ENCODE assay signal across 23 cellular contexts in the genomic region with DNA sequence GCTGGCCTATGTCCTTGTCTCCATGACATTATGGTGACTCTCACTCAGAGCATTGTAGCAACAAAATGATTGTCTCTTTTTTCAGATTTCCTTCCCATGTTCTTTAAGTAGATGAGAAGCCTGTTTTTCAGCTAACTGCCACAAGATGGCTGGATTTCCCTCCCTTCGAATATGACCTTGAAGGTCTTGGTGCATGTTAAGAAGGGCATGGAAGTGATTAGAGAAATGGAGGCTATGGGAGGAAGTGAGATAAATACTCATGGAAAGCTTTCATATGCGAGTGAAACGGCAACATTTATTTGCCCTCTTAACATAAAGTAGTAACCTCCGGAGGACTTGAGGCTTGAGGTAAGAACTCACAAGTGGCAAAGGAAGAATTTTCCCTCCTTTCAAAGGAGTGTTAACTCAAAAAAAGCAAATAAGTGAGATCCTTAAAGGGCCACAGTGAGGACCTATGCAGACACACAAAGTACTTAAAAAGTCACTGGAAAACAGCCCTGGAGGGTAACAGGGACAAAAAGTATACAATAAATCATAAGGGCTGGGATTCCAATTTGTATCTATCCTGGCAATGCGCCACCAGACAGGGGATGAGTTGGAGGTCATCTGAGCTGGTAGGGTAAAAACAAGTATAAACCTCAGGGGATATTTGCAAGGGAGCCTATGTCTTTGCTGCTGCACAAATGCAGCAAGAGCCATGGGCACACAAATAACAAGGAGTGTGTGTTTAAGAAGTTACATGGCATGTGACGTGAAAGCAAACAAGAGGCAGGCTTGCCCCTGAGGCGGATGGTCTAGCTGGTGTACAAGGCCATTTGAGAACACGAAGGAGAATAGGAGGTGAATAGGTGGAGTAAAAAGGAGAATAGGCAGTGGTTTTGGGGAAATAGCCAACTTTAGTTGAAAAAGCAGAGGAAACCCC.
DNase-seq lines count a peak whose midpoint lies in the region; ATAC-seq, FAIRE-seq and TF ChIP-seq lines count a peak whose summit lies in the region.
"Had no signal": no experiment of that assay in that cellular context is flagged by ENCODE, and none has a peak within 500 bp of the region (broad histone marks: within the 10 kb centered on the region; RNA-seq: fewer than 3 reads in every experiment).

No MANE protein-coding gene starts in this region.

- TF ChIP-seq EP300 in K562 (IDR thresholded peaks at IDR 0.05; ENCODE audit: low read length), result no peak

- H3K4me1 ChIP-seq in K562 (replicated peaks in 1 of 2; ENCODE audit: control insufficient read depth in 2 of 2, insufficient read depth in 2 of 2, low read length in 2 of 2) (peaks cover 3 to 33% of the 10 kb centered on the region in 2 experiments; a peak in 3 of 5 replicates), left lung (peaks cover 0 to 4% of the 10 kb centered on the region in 2 donors), upper lobe of right lung (no peaks in the 10 kb centered on the region), osteoblast (ENCODE audit: insufficient read depth, low read length) (no peaks in the 10 kb centered on the region), psoas muscle (no peaks in the 10 kb centered on the region)
- H3K4me1 ChIP-seq: BLaER1 had no signal

- H3K36me3 ChIP-seq in K562 (ENCODE audit: control insufficient read depth, insufficient read depth, low read length) (no peaks in the 10 kb centered on the region), left lung (no peaks in the 10 kb centered on the region), upper lobe of right lung (no peaks in the 10 kb centered on the region), osteoblast (ENCODE audit: insufficient read depth, low read length) (no peaks in the 10 kb centered on the region), psoas muscle (ENCODE audit: insufficient read depth in 1 of 2, low read depth in 1 of 2) (no peaks in the 10 kb centered on the region)
- H3K36me3 ChIP-seq: BLaER1 had no signal

- no peaks in the 10 kb centered on the region for H3K36me3 Mint-ChIP-seq in activated CD4-positive, alpha-beta T cell treated with anti-CD3 and anti-CD28 coated beads, Interleukin-2, amount 10 ng/mL, durations not matched to agents 24 days and 14 days (ENCODE audit: low read depth)

- peaks cover 5% of the 10 kb centered on the region for H3K27me3 Mint-ChIP-seq in activated CD4-positive, alpha-beta T cell treated with anti-CD3 and anti-CD28 coated beads, Interleukin-2, amount 10 ng/mL, durations not matched to agents 24 days and 14 days

- H3K4me2 ChIP-seq in K562 (ENCODE audit: insufficient read depth, low read length), result no peak overlapping the region; the same call in 1 of the 2 replicates
- H3K4me2 ChIP-seq in osteoblast (ENCODE audit: insufficient read depth, low read length), result no peak overlapping the region
- H3K4me2 ChIP-seq: BLaER1, GM23338 had no signal

- peak in 1 of 2 experiments; percentile 40; a peak in 2 of 4 replicates for TF ChIP-seq RAD21 in K562 (CRISPR knock-in tag; conservative IDR thresholded peaks at IDR 0.05 in 1 of 2, IDR thresholded peaks at IDR 0.05 in 1 of 2)

- POLR2A ChIA-PET in K562 (lab: Yijun Ruan, JAX), result interaction anchor here (0.6 to 1.1 kb wide), 5 partner anchors 11 to 1639 kb away, joined by 3 to 5 read pairs (median 3); a partner anchor contains a TSS

- H3K9me3 ChIP-seq in K562 (replicated peaks; ENCODE audit: control insufficient read depth, insufficient read depth, low read depth, low read length) (peaks cover 12% of the 10 kb centered on the region; the same call in 1 of the 2 replicates), left lung (peaks cover 4 to 33% of the 10 kb centered on the region in 2 donors), upper lobe of right lung (no peaks in the 10 kb centered on the region), osteoblast (ENCODE audit: low read depth, low read length) (peaks cover 2% of the 10 kb centered on the region), psoas muscle (no peaks in the 10 kb centered on the region)

- CTCF ChIA-PET in K562 (lab: Yijun Ruan, JAX; ENCODE audit: low intra/inter-chr PET ratio), result no interaction called here

- no peak for TF ChIP-seq POLR2A in K562 (conservative IDR thresholded peaks at IDR 0.05)

- H3K4me1 Mint-ChIP-seq in activated CD4-positive, alpha-beta T cell treated with anti-CD3 and anti-CD28 coated beads, Interleukin-2, amount 10 ng/mL, durations not matched to agents 24 days and 14 days, result no peaks in the 10 kb centered on the region
- H3K4me1 Mint-ChIP-seq: B cell, GM23338, H9 had no signal

- in situ Hi-C loops in K562 (cut with MboI), result no loop called here

- peaks cover 13% of the 10 kb centered on the region for H3K9me3 Mint-ChIP-seq in activated CD4-positive, alpha-beta T cell treated with anti-CD3 and anti-CD28 coated beads, Interleukin-2, amount 10 ng/mL, durations not matched to agents 24 days and 14 days

- no peaks in the 10 kb centered on the region for H3K9me1 ChIP-seq in K562 (ENCODE audit: control insufficient read depth, insufficient read depth, low read length)

- peak overlapping the region; percentile 80 for H3K27ac ChIP-seq in K562 (ENCODE audit: extremely low read depth, low read depth, low read length)
- no peak overlapping the region for H3K27ac ChIP-seq in left lung
- H3K27ac ChIP-seq in upper lobe of right lung, result no peak overlapping the region
- H3K27ac ChIP-seq in osteoblast (ENCODE audit: low read depth, low read length), result no peak overlapping the region
- no peak overlapping the region for H3K27ac ChIP-seq in psoas muscle
- H3K27ac ChIP-seq: 22Rv1, BLaER1, C4-2B had no signal

- H3K27me3 ChIP-seq in K562 (ENCODE audit: control insufficient read depth in 2 of 2, insufficient read depth in 2 of 2, low read length in 2 of 2) (no peaks in the 10 kb centered on the region), left lung (no peaks in the 10 kb centered on the region), upper lobe of right lung (no peaks in the 10 kb centered on the region), osteoblast (ENCODE audit: insufficient read depth, low read length) (no peaks in the 10 kb centered on the region), psoas muscle (ENCODE audit: insufficient read depth in 3 of 3, low read length in 2 of 3) (no peaks in the 10 kb centered on the region)
- H3K27me3 ChIP-seq: BLaER1 had no signal

- H3K27ac Mint-ChIP-seq in activated CD4-positive, alpha-beta T cell treated with anti-CD3 and anti-CD28 coated beads, Interleukin-2, amount 10 ng/mL, durations not matched to agents 24 days and 14 days, result no peak overlapping the region
- H3K27ac Mint-ChIP-seq: B cell; CD4-positive, alpha-beta T cell; GM23338; H9 had no signal

- no peak for FAIRE-seq in K562 (lab: Jason Lieb, UNC)
- FAIRE-seq: A204.1, GM12891, GM18507 had no signal

- H3K9ac ChIP-seq in K562 (ENCODE audit: insufficient read depth in 1 of 2, low read depth in 2 of 2, low read length in 2 of 2), result no peak overlapping the region
- H3K9ac ChIP-seq: BLaER1 had no signal

- intact Hi-C loops in activated CD4-positive, alpha-beta T cell treated with anti-CD3 and anti-CD28 coated beads, Interleukin-2, amount 10 ng/mL, durations not matched to agents 24 days and 14 days (cut with micrococcal nuclease), result no loop called here
- intact Hi-C loops in K562 (cut with micrococcal nuclease) (no loop called here), left lung (cut with DNase I) (no loop called here), upper lobe of right lung (cut with DNase I) (no loop called here), psoas muscle (cut with DNase I) (no loop called here)

- no TSS peak for BruUV-seq in K562 (replicated peaks; lab: Mats Ljungman, UMichigan)

- H3K79me2 ChIP-seq in K562 (ENCODE audit: control insufficient read depth, insufficient read depth, low read length) (no peaks in the 10 kb centered on the region), osteoblast (ENCODE audit: insufficient read depth, low read length) (no peaks in the 10 kb centered on the region)

- TF ChIP-seq CTCF in K562 (IDR thresholded peaks at IDR 0.05 in 2 of 3, conservative IDR thresholded peaks at IDR 0.05 in 1 of 3; ENCODE audit: insufficient read depth in 2 of 3, low read depth in 1 of 3, low read length in 3 of 3) (peak in 1 of 3 experiments; percentile 28; a peak in 2 of 6 replicates), left lung (IDR thresholded peaks at IDR 0.05) (no peak), upper lobe of right lung (IDR thresholded peaks at IDR 0.05) (no peak), osteoblast (IDR thresholded peaks at IDR 0.05; ENCODE audit: extremely low read depth, low read depth, low read length) (no peak), psoas muscle (IDR thresholded peaks at IDR 0.05) (no peak)

- peak; percentile 19 for DNase-seq in activated CD4-positive, alpha-beta T cell treated with anti-CD3 and anti-CD28 coated beads, Interleukin-2, amount 10 ng/mL, durations not matched to agents 24 days and 14 days
- DNase-seq in activated CD4-positive, alpha-beta T cell treated with anti-CD3 and anti-CD28 coated beads for 4 hours, result no peak
- DNase-seq in K562 (ENCODE audit: extremely low read depth in 1 of 4, low spot score in 3 of 4), result peak in 1 of 4 experiments; percentile 32
- no peak for DNase-seq in left lung
- DNase-seq in upper lobe of right lung, result no peak
- DNase-seq in osteoblast (ENCODE audit: insufficient read length, low spot score, missing footprints), result no peak
- no peak for DNase-seq in psoas muscle
- DNase-seq in RPMI8226, result no peak
- DNase-seq: Calu3; CD4-positive, alpha-beta T cell; COR-L47; DMS79 treated with DMSO at 0.1 percent for 48 hours; GF-D8; H9 had no signal

- H2AFZ ChIP-seq in K562 (ENCODE audit: low read depth, low read length), result peak overlapping the region; percentile 53
- H2AFZ ChIP-seq in osteoblast (ENCODE audit: low read length), result no peak overlapping the region
- H2AFZ ChIP-seq: GM23338 had no signal

- H4K20me1 ChIP-seq in K562 (replicated peaks; ENCODE audit: control insufficient read depth, insufficient read depth, low read length), result no peaks in the 10 kb centered on the region
- H4K20me1 ChIP-seq in osteoblast (ENCODE audit: insufficient read depth, low read length), result no peaks in the 10 kb centered on the region
- H4K20me1 ChIP-seq: BLaER1 had no signal

- H3K4me3 Mint-ChIP-seq in activated CD4-positive, alpha-beta T cell treated with anti-CD3 and anti-CD28 coated beads, Interleukin-2, amount 10 ng/mL, durations not matched to agents 24 days and 14 days, result no peak overlapping the region
- H3K4me3 Mint-ChIP-seq: B cell; CD4-positive, alpha-beta T cell; GM23338; H9 had no signal

- ATAC-seq in K562, result no peak
- peak; percentile 87 for ATAC-seq in left lung
- peak; percentile 61 for ATAC-seq in upper lobe of right lung
- no peak for ATAC-seq in psoas muscle
- ATAC-seq: GM23338, HCT116 had no signal

- WGBS in K562 (ENCODE audit: insufficient coverage, low coverage, missing lambda C conversion rate), result 51% methylated on average over 8 of the region's 8 CpGs
- WGBS in psoas muscle, 3 donors, result 85 to 88% (median 88%) methylated on average over 8 of the region's 8 CpGs

- no peak overlapping the region for H3K4me3 ChIP-seq in K562
- no peak overlapping the region for H3K4me3 ChIP-seq in left lung
- H3K4me3 ChIP-seq in upper lobe of right lung, result no peak overlapping the region
- H3K4me3 ChIP-seq in osteoblast (ENCODE audit: insufficient read depth, low read length), result no peak overlapping the region
- H3K4me3 ChIP-seq in psoas muscle, result no peak overlapping the region
- H3K4me3 ChIP-seq: BLaER1, GM23338 had no signal

TF ChIP-seq in K562, 482 proteins besides CTCF, POLR2A, EP300 and RAD21 (continues in another document):
- 0 out of 2 replicates have a peak, but pooled peaks have one; percentile 21 for TF ChIP-seq PYGO2 (tag; IDR thresholded peaks at IDR 0.05)

Comparison
In these comparisons a context has a peak if more than half of its experiments do, and no peak if none do; other contexts are left out.
1. ATAC-seq: peak in left lung (single experiment) and upper lobe of right lung (single experiment); none in K562 (single experiment) and psoas muscle (0 of 4).